ENCODE assay signal across 13 cellular contexts in genomic region chr17:65799869-65800268, GRCh38.
"Had no signal": no experiment of that assay in that cellular context is flagged by ENCODE, and none has a peak within 500 bp of the region (broad histone marks: within the 10 kb centered on the region; RNA-seq: fewer than 3 reads in every experiment).

No MANE protein-coding gene starts in this region.

- H3K27ac Mint-ChIP-seq: memory B cell, progenitor cell of endocrine pancreas had no signal

- H3K27me3 ChIP-seq: brain microvascular endothelial cell, foreskin keratinocyte, hepatocyte, transverse colon, uterus had no signal

- H3K4me1 Mint-ChIP-seq: central memory CD8-positive, alpha-beta T cell; memory B cell had no signal

- H3K27ac ChIP-seq: brain microvascular endothelial cell, coronary artery, foreskin keratinocyte, hepatocyte, transverse colon, uterus had no signal

- H3K36me3 ChIP-seq: brain microvascular endothelial cell, transverse colon, uterus had no signal

- ATAC-seq: foreskin keratinocyte had no signal

- H3K9me3 ChIP-seq: uterus had no signal

- H3K27me3 Mint-ChIP-seq: memory B cell, progenitor cell of endocrine pancreas had no signal

- H3K4me2 ChIP-seq: hepatocyte had no signal

- H2AFZ ChIP-seq: hepatocyte had no signal

- H3K4me3 ChIP-seq: coronary artery, hepatocyte, transverse colon, uterus had no signal

- H3K4me3 Mint-ChIP-seq: central memory CD8-positive, alpha-beta T cell; memory B cell had no signal

- H3K36me3 Mint-ChIP-seq: memory B cell had no signal

- H3K4me1 ChIP-seq: foreskin keratinocyte, transverse colon, uterus had no signal

- DNase-seq: activated CD8-positive, alpha-beta memory T cell treated with anti-CD3 and anti-CD28 coated beads, Interleukin-2, amount 50 U/mL, for 4 hours; activated effector memory CD4-positive, alpha-beta T cell treated with anti-CD3 and anti-CD28 coated beads, Interleukin-2, amount 50 U/mL, for 16 hours; aorta; brain microvascular endothelial cell; foreskin keratinocyte; stimulated activated naive CD4-positive, alpha-beta T cell treated with Interleukin-2 at 50 U/mL for 16 hours; transverse colon; uterus had no signal
